ENCODE assay signal across 26 cellular contexts in the genomic region with DNA sequence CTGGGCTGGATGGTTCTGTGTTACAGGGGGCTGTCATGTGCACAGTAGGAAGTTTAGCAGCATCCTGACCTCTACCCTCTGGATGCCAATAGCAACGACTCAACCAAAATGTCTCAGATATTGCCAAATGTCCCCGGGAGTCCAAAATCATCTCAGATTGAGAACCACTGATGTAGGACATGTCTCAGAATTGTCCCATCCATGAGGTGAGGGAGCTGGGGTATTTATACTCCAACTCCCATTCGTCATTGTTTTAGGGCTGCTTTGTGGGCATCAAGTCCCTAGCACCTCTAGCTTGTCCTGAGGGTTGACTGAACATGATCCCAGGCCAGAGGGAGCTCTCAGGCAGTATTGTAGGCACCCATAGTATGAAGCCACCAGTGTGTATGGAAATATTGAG.
"Had no signal": no experiment of that assay in that cellular context is flagged by ENCODE, and none has a peak within 500 bp of the region (broad histone marks: within the 10 kb centered on the region; RNA-seq: fewer than 3 reads in every experiment).

No MANE protein-coding gene starts in this region.

- DNase-seq: cerebellar nuclear complex; cortex of kidney; effector memory CD8-positive, alpha-beta T cell; erythroblast; heart left ventricle; hippocampal formation; immature natural killer cell; islet precursor cell; kidney glomerular epithelial cell; left ventricle myocardium superior; lower lobe of right lung; naive thymus-derived CD8-positive, alpha-beta T cell; right cardiac atrium; sigmoid colon; stimulated activated CD4-positive, alpha-beta T cell treated with anti-CD3 and anti-CD28 coated beads, Interleukin-2, amount 100 ng/mL, for 24 hours; stimulated activated CD4-positive, alpha-beta T cell treated with anti-CD3 and anti-CD28 coated beads, Interleukin-4, amount 100 ng/mL, for 24 hours; stimulated activated naive CD4-positive, alpha-beta T cell treated with Interleukin-2 at 50 U/mL for 16 hours; stomach; thyroid gland; trophoblast cell had no signal

- H3K79me2 ChIP-seq: parathyroid adenoma had no signal

- H3K9me3 ChIP-seq: lower lobe of right lung, neutrophil, prostate gland, sigmoid colon, stomach, thyroid gland had no signal

- ATAC-seq: effector memory CD8-positive, alpha-beta T cell; gastroesophageal sphincter; heart left ventricle; left ventricle myocardium superior; lower lobe of right lung; naive thymus-derived CD8-positive, alpha-beta T cell; right cardiac atrium; stimulated activated effector memory CD8-positive, alpha-beta T cell treated with anti-CD3 and anti-CD28 coated beads, Interleukin-12 subunit alpha, Interleukin-12 subunit beta, amount 100 ng/mL, for 72 hours had no signal

- H3K27ac ChIP-seq: gastroesophageal sphincter, heart left ventricle, lower lobe of right lung, neutrophil, parathyroid adenoma, prostate gland, sigmoid colon, thyroid gland had no signal

- H3K36me3 ChIP-seq: gastroesophageal sphincter, heart left ventricle, lower lobe of right lung, neutrophil, prostate gland, sigmoid colon, stomach, thyroid gland had no signal

- H3K27me3 ChIP-seq: gastroesophageal sphincter, heart left ventricle, neutrophil, sigmoid colon, stomach, thyroid gland had no signal

- H3K4me1 ChIP-seq: gastroesophageal sphincter, heart left ventricle, lower lobe of right lung, parathyroid adenoma, prostate gland, sigmoid colon had no signal

- H2AFZ ChIP-seq: parathyroid adenoma had no signal

- H3K4me3 ChIP-seq: gastroesophageal sphincter, heart left ventricle, lower lobe of right lung, prostate gland, sigmoid colon, stomach, thyroid gland had no signal

- FAIRE-seq: endometrium had no signal
